In the genomic region with DNA sequence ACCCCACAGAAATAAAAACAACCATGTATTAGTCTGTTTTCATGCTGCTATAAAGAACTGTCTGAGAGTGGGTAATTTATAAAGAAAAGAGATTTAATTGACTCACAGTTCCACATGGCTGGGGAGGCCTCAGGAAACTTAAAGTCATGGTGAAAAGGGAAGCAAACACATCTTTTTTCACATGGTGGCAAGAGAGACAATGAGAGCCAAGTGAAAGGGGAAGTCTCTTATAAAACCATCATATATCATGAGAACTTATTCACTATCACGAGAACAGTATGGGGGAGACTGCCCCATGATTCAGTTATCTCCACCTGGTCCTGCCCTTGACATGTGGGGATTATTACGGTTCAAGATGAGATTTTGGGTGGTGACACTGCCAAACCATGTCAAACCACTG, we compare ENCODE assay signal across 22 cellular contexts.
"Had no signal": no experiment of that assay in that cellular context is flagged by ENCODE, and none has a peak within 500 bp of the region (broad histone marks: within the 10 kb centered on the region; RNA-seq: fewer than 3 reads in every experiment).

No MANE protein-coding gene starts in this region.

- ATAC-seq: effector memory CD8-positive, alpha-beta T cell; esophagus mucosa; foreskin keratinocyte; gastrocnemius medialis; gastroesophageal sphincter; heart left ventricle; heart right ventricle had no signal

- H3K27me3 Mint-ChIP-seq: dendritic cell treated with granulocyte-macrophage colony-stimulating factor and Interleukin-4, amounts not matched to agents 40 ng/mL and 50 ng/mL, for 4 days; effector memory CD8-positive, alpha-beta T cell had no signal

- H3K27ac Mint-ChIP-seq: dendritic cell treated with granulocyte-macrophage colony-stimulating factor and Interleukin-4, amounts not matched to agents 40 ng/mL and 50 ng/mL, for 4 days; effector memory CD8-positive, alpha-beta T cell; endodermal cell had no signal

- DNase-seq: colonic mucosa; cortex of kidney; dermis blood vessel endothelial cell; dorsolateral prefrontal cortex; effector CD4-positive, alpha-beta T cell; effector CD8-positive, alpha-beta T cell; effector memory CD4-positive, alpha-beta T cell; effector memory CD8-positive, alpha-beta T cell; endodermal cell; erythroblast; esophagus squamous epithelium; foreskin fibroblast; foreskin keratinocyte; foreskin melanocyte; gastrocnemius medialis; glutamatergic neuron; head of caudate nucleus; heart left ventricle; heart right ventricle had no signal

- H3K4me3 Mint-ChIP-seq: dendritic cell treated with granulocyte-macrophage colony-stimulating factor and Interleukin-4, amounts not matched to agents 40 ng/mL and 50 ng/mL, for 4 days; effector memory CD8-positive, alpha-beta T cell; endodermal cell had no signal
